Comparison of ENCODE assay signal across 9 cellular contexts in genomic region chr12:103632554-103633216, GRCh38. TPM values are rescaled to one million over a fixed set of nuclear protein-coding genes. Genes with fewer than 3 reads are reported as not detected.
DNase-seq lines count a peak whose midpoint lies in the region; ATAC-seq and TF ChIP-seq lines count a peak whose summit lies in the region.
"Had no signal": no experiment of that assay in that cellular context is flagged by ENCODE, and none has a peak within 500 bp of the region (broad histone marks: within the 10 kb centered on the region; RNA-seq: fewer than 3 reads in every experiment).

No MANE protein-coding gene starts in this region.

- H3K9me1 ChIP-seq in IMR-90 (ENCODE audit: insufficient read depth, low read length), result no peaks in the 10 kb centered on the region

- TF ChIP-seq POLR2A in IMR-90 (IDR thresholded peaks at IDR 0.05; ENCODE audit: low read depth, low read length), result no peak

- no peak overlapping the region for H3K4me3 ChIP-seq in IMR-90 (ENCODE audit: insufficient read depth, low read depth, low read length)
- H3K4me3 ChIP-seq in kidney epithelial cell (ENCODE audit: low read depth, low read length), result no peak overlapping the region

- H3K79me1 ChIP-seq in IMR-90 (ENCODE audit: low read depth in 1 of 2, low read length in 2 of 2), result no peaks in the 10 kb centered on the region

- no peak overlapping the region for H3K27ac ChIP-seq in IMR-90 (ENCODE audit: insufficient read depth, low read length)

- H4K8ac ChIP-seq in IMR-90 (ENCODE audit: low read depth in 2 of 2, low read length in 2 of 2), result no peak overlapping the region

- H3K56ac ChIP-seq in IMR-90 (ENCODE audit: extremely low read depth, insufficient read depth, low read length), result no peak overlapping the region

- DNase-seq in GM04504 (ENCODE audit: low read depth), result peak; percentile 11
- DNase-seq in IMR-90, result peak; percentile 33
- DNase-seq in RPMI8226, result peak; percentile 79
- DNase-seq in astrocyte of the hippocampus (ENCODE audit: low read depth, low spot score), result peak; percentile 46
- DNase-seq in kidney epithelial cell (ENCODE audit: low read depth), result no peak
- peak; percentile 21 to 46 for DNase-seq in stimulated activated CD8-positive, alpha-beta memory T cell treated with anti-CD3 and anti-CD28 coated beads, Interleukin-7, amount 100 ng/mL, for 48 hours (ENCODE audit: extremely low read depth in 1 of 2, low read depth in 1 of 2)
- DNase-seq in globus pallidus (ENCODE audit: low spot score), result no peak

- H3K27me3 ChIP-seq in IMR-90 (ENCODE audit: control insufficient read depth, insufficient read depth, low read length), result no peaks in the 10 kb centered on the region
- H3K27me3 ChIP-seq in kidney epithelial cell (ENCODE audit: control insufficient read depth, insufficient read depth, low read length), result no peaks in the 10 kb centered on the region

- H2AK5ac ChIP-seq in IMR-90 (ENCODE audit: low read depth, low read length), result no peak overlapping the region

- 21% methylated on average over 6 of the region's 15 CpGs; no CpG with 5 or more reads in 1 of the 2 experiments for whole genome bisulfite sequencing in IMR-90 (ENCODE audit: extremely low coverage in 2 of 2, insufficient read length in 1 of 2), 2 experiments

- dilution Hi-C loops in IMR-90 (cut with HindIII; ENCODE audit: low sequenced_read_pairs, unreplicated experiment), result no loop called here

- no TSS peak for BruUV-seq in IMR-90 (replicated peaks; lab: Mats Ljungman, UMichigan)

- no peak overlapping the region for H2BK5ac ChIP-seq in IMR-90 (ENCODE audit: low read depth, low read length, poor library complexity, severe bottlenecking)

- H3K4me1 ChIP-seq in IMR-90 (ENCODE audit: control insufficient read depth, insufficient read depth, low read length), result no peaks in the 10 kb centered on the region

- CTCF ChIA-PET in IMR-90 (lab: Yijun Ruan, JAX), result interaction anchor here (0.6 to 1.3 kb wide), 4 partner anchors 10 to 84 kb away, joined by 3 to 5 read pairs (median 4); no protein-coding TSS in a partner anchor

- no peak overlapping the region for H4K5ac ChIP-seq in IMR-90 (ENCODE audit: low read depth, low read length)

- no peak overlapping the region for H2BK20ac ChIP-seq in IMR-90 (ENCODE audit: low read depth, low read length)

- POLR2A ChIA-PET in IMR-90 (lab: Charles Lee; ENCODE audit: unreplicated experiment), result no interaction called here

- intact Hi-C loops in IMR-90 (cut with micrococcal nuclease), result loop anchor here (5.0 kb wide), 1 partner anchor 55 kb away; no protein-coding TSS in a partner anchor

- H2BK15ac ChIP-seq in IMR-90 (ENCODE audit: low read depth, low read length), result no peak overlapping the region

- TF ChIP-seq CTCF in IMR-90 (conservative IDR thresholded peaks at IDR 0.05; ENCODE audit: low read depth, low read length) (peak; percentile 97), kidney epithelial cell (IDR thresholded peaks at IDR 0.05; ENCODE audit: insufficient read depth, low read length, poor library complexity, severe bottlenecking) (peak; percentile 90)

- H3K9me3 ChIP-seq in IMR-90 (ENCODE audit: control insufficient read depth, insufficient read depth, low read length), result no peaks in the 10 kb centered on the region; the same call in 1 of the 2 replicates

- H2AK9ac ChIP-seq in IMR-90 (replicated peaks; ENCODE audit: low read depth, low read length, poor library complexity), result no peak overlapping the region

- no peak overlapping the region for H3K4me2 ChIP-seq in IMR-90 (ENCODE audit: low read depth, low read length)

- H3K9ac ChIP-seq in IMR-90 (ENCODE audit: low read depth, low read length), result no peak overlapping the region

- H4K91ac ChIP-seq in IMR-90 (ENCODE audit: insufficient read depth, low read depth, low read length), result no peak overlapping the region

- no peak overlapping the region for H3K14ac ChIP-seq in IMR-90 (replicated peaks; ENCODE audit: low read depth, low read length)

- ATAC-seq in GM21423 (IDR thresholded peaks at IDR 0.05; ENCODE audit: unreplicated experiment), result peak; percentile 78
- ATAC-seq in IMR-90 (ENCODE audit: low read depth), result peak; percentile 56

- no peak overlapping the region for H3K18ac ChIP-seq in IMR-90 (ENCODE audit: low read depth, low read length)

- H4K20me1 ChIP-seq in IMR-90 (ENCODE audit: insufficient read depth, low read length), result no peaks in the 10 kb centered on the region

- H3K4ac ChIP-seq in IMR-90 (ENCODE audit: low read depth, low read length), result no peak overlapping the region

- H2AFZ ChIP-seq in IMR-90 (replicated peaks; ENCODE audit: low read length, poor library complexity), result peak overlapping the region; percentile 23

- H3K23ac ChIP-seq in IMR-90 (ENCODE audit: low read depth, low read length), result no peak overlapping the region

- TF ChIP-seq RAD21 in IMR-90 (IDR thresholded peaks at IDR 0.05; ENCODE audit: low read length), result peak; percentile 60

- H2BK120ac ChIP-seq in IMR-90 (ENCODE audit: low read depth, low read length), result no peak overlapping the region

- H3K36me3 ChIP-seq in IMR-90 (ENCODE audit: control insufficient read depth, insufficient read depth, low read length) (no peaks in the 10 kb centered on the region), kidney epithelial cell (ENCODE audit: control insufficient read depth, insufficient read depth, low read length) (no peaks in the 10 kb centered on the region)

- in situ Hi-C loops in IMR-90 (cut with MboI; ENCODE audit: low sequenced_read_pairs), result no loop called here

TF ChIP-seq in IMR-90, 13 proteins besides CTCF, POLR2A, EP300 and RAD21:
- TF ChIP-seq SMC3 (IDR thresholded peaks at IDR 0.05; ENCODE audit: low read depth, low read length) (peak; percentile 42), CEBPB (IDR thresholded peaks at IDR 0.05; ENCODE audit: low read depth, low read length) (no peak)

RNA-seq across cellular contexts. Expression of gene STAB2, which starts 45.6 kb away (rescaled TPM):
- not detected in 2 replicates for total RNA-seq in IMR-90 (2012; rRNA removed)
- not detected in 2 replicates for polyA plus RNA-seq in IMR-90 (2012; rRNA removed)
- polyA plus RNA-seq in IMR-90 (2012; cell fraction: cytosol; rRNA removed), result not detected in 2 replicates
- under 0.01 TPM in 1 of 2 replicates, not detected in the other for polyA plus RNA-seq in IMR-90 (2012; cell fraction: nucleus; rRNA removed; ENCODE audit: low replicate concordance)
- total RNA-seq in kidney epithelial cell, result not detected in 2 replicates
- total RNA-seq: temporal lobe had no signal

Comparison
In these comparisons a context has a peak if more than half of its experiments do, and no peak if none do; other contexts are left out.
1. DNase-seq: peak in GM04504 (single experiment), IMR-90 (single experiment), RPMI8226 (single experiment), astrocyte of the hippocampus (single experiment) and stimulated activated CD8-positive, alpha-beta memory T cell treated with anti-CD3 and anti-CD28 coated beads, Interleukin-7, amount 100 ng/mL, for 48 hours (2 of 2); none in kidney epithelial cell (single experiment) and globus pallidus (single experiment).